Comparison of ENCODE assay signal across 13 cellular contexts in the genomic region with DNA sequence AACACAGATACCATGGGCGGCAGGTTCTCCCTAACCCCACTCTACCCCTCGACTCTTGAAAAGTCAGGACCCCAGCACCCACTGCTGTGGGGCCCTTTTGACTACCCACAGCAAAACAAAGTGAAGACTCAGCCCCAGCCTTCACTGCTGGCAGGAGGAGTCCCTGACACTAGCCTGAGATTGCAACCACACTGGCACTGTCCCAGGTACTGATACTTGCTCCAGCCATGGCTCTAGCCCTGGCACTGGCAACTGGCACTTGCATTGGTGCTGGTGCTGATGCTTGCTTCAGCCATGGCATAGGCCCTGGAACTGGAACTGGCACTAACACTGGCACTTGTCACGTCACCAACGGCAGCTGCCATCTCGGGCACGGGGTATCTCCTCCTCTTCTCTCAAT. TPM values are rescaled to one million over a fixed set of nuclear protein-coding genes. Genes with fewer than 3 reads are reported as not detected.
"Had no signal": no experiment of that assay in that cellular context is flagged by ENCODE, and none has a peak within 500 bp of the region (broad histone marks: within the 10 kb centered on the region; RNA-seq: fewer than 3 reads in every experiment).

No MANE protein-coding gene starts in this region.

RNA-seq across cellular contexts. Expression of gene DMRTC1, which starts 1.4 kb away (rescaled TPM):
- total RNA-seq: activated CD8-positive, alpha-beta T cell treated with anti-CD3 and anti-CD28 coated beads for 36 hours; activated T-cell treated with anti-CD3 and anti-CD28 coated beads, Interleukin-2, amount 50 U/mL, for 4 hours; body of pancreas; chondrocyte; dermis blood vessel endothelial cell; epithelial cell of proximal tubule; esophagus muscularis mucosa; glomerular endothelial cell had no signal

RNA-seq across cellular contexts. Expression of gene FAM236A, which starts 4.3 kb away (rescaled TPM):
- total RNA-seq: activated B cell treated with CpG ODN at 0.5 μM for 24 hours; activated CD8-positive, alpha-beta T cell treated with anti-CD3 and anti-CD28 coated beads for 36 hours; activated T-cell treated with anti-CD3 and anti-CD28 coated beads, Interleukin-2, amount 50 U/mL, for 4 hours; activated T-helper 17 cell treated with anti-CD3 and anti-CD28 coated beads, Interleukin-2, amount 50 U/mL, for 72 hours; body of pancreas; chondrocyte; dermis blood vessel endothelial cell; epithelial cell of proximal tubule; esophagus muscularis mucosa; gastroesophageal sphincter; glomerular endothelial cell; T-helper 17 cell had no signal
- polyA plus RNA-seq: adipose tissue had no signal

RNA-seq across cellular contexts. Expression of gene FAM236C, which starts 29.9 kb away (rescaled TPM):
- total RNA-seq: activated B cell treated with CpG ODN at 0.5 μM for 24 hours; activated CD8-positive, alpha-beta T cell treated with anti-CD3 and anti-CD28 coated beads for 36 hours; activated T-cell treated with anti-CD3 and anti-CD28 coated beads, Interleukin-2, amount 50 U/mL, for 4 hours; activated T-helper 17 cell treated with anti-CD3 and anti-CD28 coated beads, Interleukin-2, amount 50 U/mL, for 72 hours; body of pancreas; chondrocyte; dermis blood vessel endothelial cell; epithelial cell of proximal tubule; esophagus muscularis mucosa; gastroesophageal sphincter; glomerular endothelial cell; T-helper 17 cell had no signal
- polyA plus RNA-seq: adipose tissue had no signal
